ENCODE assay signal across 17 cellular contexts in the genomic region with DNA sequence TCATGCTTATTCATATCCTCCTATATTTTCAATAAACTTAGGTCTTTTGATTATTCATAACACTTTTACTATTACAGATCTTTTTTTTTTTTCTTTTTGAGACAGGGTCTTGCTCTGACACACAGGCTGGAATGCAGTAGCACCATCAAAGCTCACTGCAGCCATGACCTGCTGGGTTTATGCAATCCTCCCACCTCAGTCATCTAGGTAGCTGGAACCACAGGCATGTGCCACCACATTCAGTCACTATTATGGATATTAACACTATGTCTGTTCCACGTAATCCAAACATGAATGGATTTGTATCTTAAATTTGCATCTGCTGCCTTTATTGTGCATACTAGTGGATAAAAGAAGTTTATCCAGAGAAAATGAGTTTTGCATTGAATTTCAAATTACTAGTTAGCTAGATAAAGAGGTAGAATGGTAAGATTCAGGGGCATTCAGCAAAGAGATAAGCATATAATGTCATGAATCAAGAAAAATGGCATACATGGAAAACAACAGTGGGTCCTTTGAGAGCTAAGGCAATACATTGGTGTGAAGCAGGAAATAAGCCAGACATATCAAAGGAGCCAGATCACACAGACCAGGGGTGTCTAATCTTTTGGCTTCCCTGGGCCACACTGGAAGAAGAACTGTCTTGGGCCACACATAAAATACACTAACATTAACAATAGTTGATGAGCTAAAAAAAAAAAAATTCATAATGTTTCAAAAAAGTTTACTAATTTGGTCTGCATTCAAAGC. TPM values are rescaled to one million over a fixed set of nuclear protein-coding genes. Genes with fewer than 3 reads are reported as not detected.
DNase-seq lines count a peak whose midpoint lies in the region; ATAC-seq, FAIRE-seq and TF ChIP-seq lines count a peak whose summit lies in the region.
"Had no signal": no experiment of that assay in that cellular context is flagged by ENCODE, and none has a peak within 500 bp of the region (broad histone marks: within the 10 kb centered on the region; RNA-seq: fewer than 3 reads in every experiment).

No MANE protein-coding gene starts in this region.

- H3K4me3 Mint-ChIP-seq in chondrocyte (ENCODE audit: unreplicated experiment) (no peak overlapping the region), nephron progenitor cell (no peak overlapping the region)
- H3K4me3 Mint-ChIP-seq: activated naive CD8-positive, alpha-beta T cell had no signal

- H3K9me3 Mint-ChIP-seq in chondrocyte (ENCODE audit: low read depth) (no peaks in the 10 kb centered on the region), nephron progenitor cell (peaks cover 11% of the 10 kb centered on the region)

- H3K27me3 Mint-ChIP-seq in chondrocyte (ENCODE audit: low read depth): no peaks in the 10 kb centered on the region
- H3K27me3 Mint-ChIP-seq in nephron progenitor cell (ENCODE audit: low read depth, poor library complexity): no peaks in the 10 kb centered on the region
- H3K27me3 Mint-ChIP-seq: activated naive CD8-positive, alpha-beta T cell had no signal

- peaks cover 18% of the 10 kb centered on the region for H3K36me3 Mint-ChIP-seq in chondrocyte (ENCODE audit: low read depth)
- H3K36me3 Mint-ChIP-seq in nephron progenitor cell (ENCODE audit: low read depth): peaks cover 90% of the 10 kb centered on the region

- no peak for TF ChIP-seq CTCF in chondrocyte (IDR thresholded peaks at IDR 0.05)
- TF ChIP-seq CTCF in nephron progenitor cell (IDR thresholded peaks at IDR 0.05): no peak

- no peak for FAIRE-seq in RCC 7860 (lab: Jason Lieb, UNC)

- peak; percentile 15 for DNase-seq in activated CD4-positive, alpha-beta T cell treated with anti-CD3 and anti-CD28 coated beads for 48 hours
- no peak for DNase-seq in activated CD4-positive, alpha-beta T cell treated with anti-CD3 and anti-CD28 coated beads, Interleukin-2, amount 50 U/mL, for 48 hours
- peak; percentile 51 for DNase-seq in RCC 7860 (ENCODE audit: low spot score)
- DNase-seq in chondrocyte (ENCODE audit: low spot score): no peak
- DNase-seq in nephron progenitor cell: no peak
- no peak for DNase-seq in HT-29 (ENCODE audit: low spot score)
- no peak for DNase-seq in G401 (ENCODE audit: low spot score)
- DNase-seq: 8988T; activated CD8-positive, alpha-beta memory T cell treated with anti-CD3 and anti-CD28 coated beads, Interleukin-2, amount 50 U/mL, for 4 hours; midbrain; NCI-H82; sigmoid colon; stimulated activated CD4-positive, alpha-beta T cell treated with anti-CD3 and anti-CD28 coated beads, Interleukin-4, amount 100 ng/mL, for 24 hours; upper lobe of right lung had no signal

- in situ Hi-C loops in G401 (cut with HindIII; ENCODE audit: low sequenced_read_pairs): no loop called here

- H3K4me1 Mint-ChIP-seq in chondrocyte (ENCODE audit: low read depth) (peaks cover 12% of the 10 kb centered on the region), nephron progenitor cell (no peaks in the 10 kb centered on the region)

- ATAC-seq in HG03457 (IDR thresholded peaks at IDR 0.05; ENCODE audit: unreplicated experiment): no peak
- ATAC-seq: Panc1, upper lobe of right lung had no signal

- H3K27ac Mint-ChIP-seq in chondrocyte (ENCODE audit: unreplicated experiment) (peak overlapping the region; percentile 61), nephron progenitor cell (peak overlapping the region; percentile 41)
- H3K27ac Mint-ChIP-seq: activated naive CD8-positive, alpha-beta T cell had no signal

RNA-seq across cellular contexts. Expression of a gene that starts 13.9 kb away (rescaled TPM):
- 17.7 to 21.4 TPM (median 18.3 TPM) in 3 replicates for total RNA-seq in chondrocyte
- 11.3 and 18.1 TPM in 2 replicates for total RNA-seq in HT-29 (2014; rRNA removed; shearing (Covaris generic))
- total RNA-seq in G401 (2014; rRNA removed; shearing (Covaris generic)): 52.4 and 71.6 TPM in 2 replicates

RNA-seq across cellular contexts. Expression of a gene that starts 14.0 kb away (rescaled TPM):
- 48.8 to 75.3 TPM (median 53.1 TPM) in 3 replicates for total RNA-seq in chondrocyte
- total RNA-seq in HT-29 (2014; rRNA removed; shearing (Covaris generic)): 62.5 and 69.5 TPM in 2 replicates
- total RNA-seq in G401 (2014; rRNA removed; shearing (Covaris generic)): 145 and 183 TPM in 2 replicates

Comparison
In these comparisons a context has a peak if more than half of its experiments do, and no peak if none do; other contexts are left out.
1. DNase-seq: peak in activated CD4-positive, alpha-beta T cell treated with anti-CD3 and anti-CD28 coated beads for 48 hours (single experiment) and RCC 7860 (single experiment); none in activated CD4-positive, alpha-beta T cell treated with anti-CD3 and anti-CD28 coated beads, Interleukin-2, amount 50 U/mL, for 48 hours (0 of 2), chondrocyte (single experiment), nephron progenitor cell (single experiment), HT-29 (single experiment) and G401 (single experiment).